Comparison of ENCODE assay signal across 10 cellular contexts in genomic region chr12:72264548-72265175, GRCh38. TPM values are rescaled to one million over a fixed set of nuclear protein-coding genes. Genes with fewer than 3 reads are reported as not detected.
DNase-seq lines count a peak whose midpoint lies in the region; ATAC-seq and TF ChIP-seq lines count a peak whose summit lies in the region.
"Had no signal": no experiment of that assay in that cellular context is flagged by ENCODE, and none has a peak within 500 bp of the region (broad histone marks: within the 10 kb centered on the region; RNA-seq: fewer than 3 reads in every experiment).

No MANE protein-coding gene starts in this region.

- H3K36me3 ChIP-seq in ascending aorta = no peaks in the 10 kb centered on the region

- H3K4me3 ChIP-seq in AG10803 (ENCODE audit: low read length) (no peak overlapping the region), ascending aorta (no peak overlapping the region)

- ATAC-seq in GM21390 (IDR thresholded peaks at IDR 0.05; ENCODE audit: unreplicated experiment) = no peak
- ATAC-seq in stimulated activated naive CD8-positive, alpha-beta T cell treated with anti-CD3 and anti-CD28 coated beads, Interleukin-15, Interleukin-2, amounts not matched to agents 100 U/mL and 50 U/mL, for 24 hours = no peak

- H3K9me3 ChIP-seq in ascending aorta = no peaks in the 10 kb centered on the region

- H3K4me1 ChIP-seq in ascending aorta = no peaks in the 10 kb centered on the region
- H3K4me1 ChIP-seq: parathyroid adenoma had no signal

- DNase-seq in AG10803 (ENCODE audit: low read depth) (no peak), H4 (ENCODE audit: low spot score) (peak; percentile 23), SK-N-DZ (ENCODE audit: low spot score) (peak; percentile 37), iris pigment epithelial cell (ENCODE audit: low read depth) (peak; percentile 38), ascending aorta (ENCODE audit: low spot score in 2 of 2) (no peak), NCI-H446 treated with DMSO at 0.1 percent for 48 hours (lab: John Stamatoyannopoulos, UW) (no peak)
- no peak for DNase-seq in stimulated activated naive CD8-positive, alpha-beta T cell treated with anti-CD3 and anti-CD28 coated beads, Interleukin-15, Interleukin-2, amounts not matched to agents 100 U/mL and 50 U/mL, for 24 hours

- H3K27me3 ChIP-seq in ascending aorta = no peaks in the 10 kb centered on the region

- TF ChIP-seq CTCF in AG10803 (conservative IDR thresholded peaks at IDR 0.05; ENCODE audit: low read length) (peak; percentile 54), ascending aorta (IDR thresholded peaks at IDR 0.05) (peak in 1 of 3 experiments; percentile 37)

- intact Hi-C loops in ascending aorta (cut with DNase I) = no loop called here

- H3K27ac ChIP-seq in ascending aorta = no peak overlapping the region
- H3K27ac ChIP-seq: parathyroid adenoma had no signal

RNA-seq across cellular contexts. Expression of gene TRHDE, which starts 7.5 kb away (rescaled TPM):
- 2.4 and 8.8 TPM in 2 replicates for total RNA-seq in H4 (2014; rRNA removed; shearing (Covaris generic))
- polyA plus RNA-seq in SK-N-DZ (2014; cell fraction: cytosol; rRNA removed) = 2.9 and 3.5 TPM in 2 replicates
- polyA plus RNA-seq in SK-N-DZ (2014; cell fraction: nucleus; rRNA removed) = 1.7 and 3.5 TPM in 2 replicates
- total RNA-seq in ascending aorta = 34.0 TPM
- polyA plus RNA-seq: IgD-negative memory B cell had no signal

Comparison
In these comparisons a context has a peak if more than half of its experiments do, and no peak if none do; other contexts are left out.
1. DNase-seq: peak in H4 (single experiment), SK-N-DZ (single experiment) and iris pigment epithelial cell (single experiment); none in AG10803 (single experiment), ascending aorta (0 of 2), NCI-H446 treated with DMSO at 0.1 percent for 48 hours (single experiment) and stimulated activated naive CD8-positive, alpha-beta T cell treated with anti-CD3 and anti-CD28 coated beads, Interleukin-15, Interleukin-2, amounts not matched to agents 100 U/mL and 50 U/mL, for 24 hours (single experiment).